26 cellular contexts compared by ENCODE assay signal in the genomic region with DNA sequence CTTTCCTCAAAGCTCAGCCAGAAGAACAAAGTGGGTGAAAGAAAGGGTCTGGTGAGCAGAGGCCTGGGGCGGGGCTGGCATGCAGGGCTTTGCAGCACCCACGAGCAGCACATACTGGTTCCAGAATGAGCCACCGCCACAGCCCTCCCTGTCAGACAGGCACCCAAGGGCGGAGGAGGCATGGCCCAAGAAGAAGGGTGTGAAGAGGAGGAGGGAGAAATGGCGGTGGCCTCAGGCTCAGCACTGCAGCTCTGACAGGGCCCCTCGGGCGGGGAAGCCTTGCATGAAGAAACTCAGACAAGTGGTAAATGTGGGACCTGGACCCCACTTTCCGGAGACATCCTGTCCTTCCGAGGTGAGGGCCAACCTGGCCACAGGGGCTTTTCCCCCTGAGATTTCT.
"Had no signal": no experiment of that assay in that cellular context is flagged by ENCODE, and none has a peak within 500 bp of the region (broad histone marks: within the 10 kb centered on the region; RNA-seq: fewer than 3 reads in every experiment).

No MANE protein-coding gene starts in this region.

- H3K27ac Mint-ChIP-seq: mesothelial cell of epicardium; natural killer cell; nephron progenitor cell; stimulated activated effector memory CD8-positive, alpha-beta T cell treated with anti-CD3 and anti-CD28 coated beads, Interleukin-12 subunit alpha, Interleukin-12 subunit beta, amount 100 ng/mL, for 72 hours; stimulated activated naive CD8-positive, alpha-beta T cell treated with anti-CD3 and anti-CD28 coated beads, Interleukin-15, Interleukin-2, amounts not matched to agents 100 ng/mL and 50 ng/mL, for 24 hours had no signal

- H3K36me3 Mint-ChIP-seq: natural killer cell; stimulated activated effector memory CD8-positive, alpha-beta T cell treated with anti-CD3 and anti-CD28 coated beads, Interleukin-12 subunit alpha, Interleukin-12 subunit beta, amount 100 ng/mL, for 72 hours had no signal

- H3K4me3 Mint-ChIP-seq: mesothelial cell of epicardium; naive B cell; natural killer cell; nephron progenitor cell; stimulated activated effector memory CD8-positive, alpha-beta T cell treated with anti-CD3 and anti-CD28 coated beads, Interleukin-12 subunit alpha, Interleukin-12 subunit beta, amount 100 ng/mL, for 72 hours; stimulated activated naive CD8-positive, alpha-beta T cell treated with anti-CD3 and anti-CD28 coated beads, Interleukin-15, Interleukin-2, amounts not matched to agents 100 ng/mL and 50 ng/mL, for 24 hours had no signal

- DNase-seq: hypothalamus; islet precursor cell; left ventricle myocardium inferior; mesendoderm; naive B cell; natural killer cell; nephron progenitor cell; nucleus accumbens; pancreas; retina; right cardiac atrium; sigmoid colon; small intestine; spleen; stimulated activated CD4-positive, alpha-beta T cell treated with anti-CD3 and anti-CD28 coated beads, Interleukin-4, amount 100 ng/mL, for 24 hours; stimulated activated naive CD4-positive, alpha-beta T cell; tibial artery had no signal

- H3K9me3 Mint-ChIP-seq: stimulated activated effector memory CD8-positive, alpha-beta T cell treated with anti-CD3 and anti-CD28 coated beads, Interleukin-12 subunit alpha, Interleukin-12 subunit beta, amount 100 ng/mL, for 72 hours; stimulated activated naive CD8-positive, alpha-beta T cell treated with anti-CD3 and anti-CD28 coated beads, Interleukin-15, Interleukin-2, amounts not matched to agents 100 ng/mL and 50 ng/mL, for 24 hours had no signal

- H3K27me3 Mint-ChIP-seq: naive B cell; stimulated activated naive CD8-positive, alpha-beta T cell treated with anti-CD3 and anti-CD28 coated beads, Interleukin-15, Interleukin-2, amounts not matched to agents 100 ng/mL and 50 ng/mL, for 24 hours had no signal

- H3K4me1 ChIP-seq: left ventricle myocardium inferior, pancreas, prostate gland, sigmoid colon, spleen, suprapubic skin, tibial artery, upper lobe of left lung, vagina had no signal

- H3K36me3 ChIP-seq: left ventricle myocardium inferior, pancreas, prostate gland, sigmoid colon, suprapubic skin, thoracic aorta, upper lobe of left lung, vagina had no signal

- H3K27ac ChIP-seq: left ventricle myocardium inferior, pancreas, prostate gland, sigmoid colon, spleen, suprapubic skin, thoracic aorta, tibial artery, upper lobe of left lung, vagina had no signal

- H3K4me3 ChIP-seq: left ventricle myocardium inferior, lung, pancreas, prostate gland, sigmoid colon, spleen, suprapubic skin, thoracic aorta, tibial artery, upper lobe of left lung, vagina had no signal

- ATAC-seq: natural killer cell; pancreas; right cardiac atrium; stimulated activated effector memory CD8-positive, alpha-beta T cell treated with anti-CD3 and anti-CD28 coated beads, Interleukin-12 subunit alpha, Interleukin-12 subunit beta, amount 100 ng/mL, for 72 hours had no signal

- FAIRE-seq: pancreas, small intestine had no signal

- H3K4me1 Mint-ChIP-seq: mesothelial cell of epicardium; naive B cell; natural killer cell; stimulated activated effector memory CD8-positive, alpha-beta T cell treated with anti-CD3 and anti-CD28 coated beads, Interleukin-12 subunit alpha, Interleukin-12 subunit beta, amount 100 ng/mL, for 72 hours had no signal

- H3K27me3 ChIP-seq: pancreas, sigmoid colon, spleen, suprapubic skin, tibial artery, upper lobe of left lung, vagina had no signal

- H3K9me3 ChIP-seq: pancreas, prostate gland, sigmoid colon, suprapubic skin, thoracic aorta, tibial artery, upper lobe of left lung, vagina had no signal
